Comparison of ENCODE assay signal across 8 cellular contexts in genomic region chr22:31970490-31971444, GRCh38. TPM values are rescaled to one million over a fixed set of nuclear protein-coding genes. Genes with fewer than 3 reads are reported as not detected.
DNase-seq lines count a peak whose midpoint lies in the region; ATAC-seq and TF ChIP-seq lines count a peak whose summit lies in the region.

No MANE protein-coding gene starts in this region.

- no peaks in the 10 kb centered on the region for H3K27me3 ChIP-seq in endodermal cell (ENCODE audit: control insufficient read depth, insufficient read depth, low read length, poor library complexity, severe bottlenecking)

- in situ Hi-C loops in GM13977 (cut with MboI; ENCODE audit: low pct_unique_long_range_greater_than_20kb, low sequenced_read_pairs, unreplicated experiment), result no loop called here

- peak overlapping the region; percentile 68 for H3K9ac ChIP-seq in endodermal cell (ENCODE audit: extremely low read depth, low read length, poor library complexity, severe bottlenecking)

- no peaks in the 10 kb centered on the region for H3K36me3 Mint-ChIP-seq in endodermal cell (ENCODE audit: low read depth)
- H3K36me3 Mint-ChIP-seq in mesothelial cell of epicardium, result no peaks in the 10 kb centered on the region

- H3K4me1 ChIP-seq in endodermal cell (ENCODE audit: control insufficient read depth, insufficient read depth, low read length), result no peaks in the 10 kb centered on the region

- peak overlapping the region; percentile 91 for H3K4me3 ChIP-seq in endodermal cell (ENCODE audit: low read length)

- DNase-seq in GM13977 (ENCODE audit: low spot score), result peak; percentile 90
- DNase-seq in NOMO-1 treated with DMSO at 0.1 percent for 48 hours (lab: John Stamatoyannopoulos, UW; ENCODE audit: unreplicated experiment), result peak; percentile 56
- peak; percentile 47 for DNase-seq in activated CD8-positive, alpha-beta memory T cell treated with anti-CD3 and anti-CD28 coated beads, Interleukin-2, amount 50 U/mL, for 24 hours (ENCODE audit: extremely low read depth)
- peak; percentile 99 for DNase-seq in endodermal cell
- peak; percentile 85 to 98 for DNase-seq in mesothelial cell of epicardium (ENCODE audit: low spot score in 2 of 2, unreplicated experiment in 2 of 2)
- peak; percentile 62 to 63 for DNase-seq in stimulated activated CD8-positive, alpha-beta memory T cell treated with anti-CD3 and anti-CD28 coated beads, Interleukin-15, amount 100 ng/mL, for 4 hours (ENCODE audit: low read depth in 2 of 2)

- H3K9me3 Mint-ChIP-seq in endodermal cell (no peaks in the 10 kb centered on the region), mesothelial cell of epicardium (no peaks in the 10 kb centered on the region)

- H3K4me1 Mint-ChIP-seq in endodermal cell, result no peaks in the 10 kb centered on the region
- H3K4me1 Mint-ChIP-seq in mesothelial cell of epicardium, result peaks cover 6% of the 10 kb centered on the region

- peak overlapping the region; percentile 33; the same call in 1 of the 2 replicates for H3K27ac ChIP-seq in 22Rv1
- no peak overlapping the region for H3K27ac ChIP-seq in endodermal cell (ENCODE audit: low read depth, low read length)

- TF ChIP-seq CTCF in 22Rv1 (IDR thresholded peaks at IDR 0.05) (peak; percentile 98), GM13977 (IDR thresholded peaks at IDR 0.05; ENCODE audit: extremely low read depth, insufficient read depth, missing control alignments) (peak; percentile 98), endodermal cell (conservative IDR thresholded peaks at IDR 0.05) (peak; percentile 94), mesothelial cell of epicardium (IDR thresholded peaks at IDR 0.05; ENCODE audit: unreplicated experiment) (peak; percentile 92)

- no peaks in the 10 kb centered on the region for H3K36me3 ChIP-seq in endodermal cell (ENCODE audit: control insufficient read depth, insufficient read depth, low read length)

- peak; percentile 48 for ATAC-seq in HG03565 (IDR thresholded peaks at IDR 0.05; ENCODE audit: unreplicated experiment)

- 29 to 42% methylated on average over 35 to 55 of the region's 55 CpGs for WGBS in endodermal cell (ENCODE audit: insufficient coverage in 1 of 2, insufficient read length in 1 of 2), 2 experiments

- H3K27ac Mint-ChIP-seq in endodermal cell (peak overlapping the region; percentile 87), mesothelial cell of epicardium (peak overlapping the region; percentile 71)

- no peaks in the 10 kb centered on the region for H3K9me3 ChIP-seq in endodermal cell (ENCODE audit: control insufficient read depth, low read length)

- peak overlapping the region; percentile 69 for H3K4me3 Mint-ChIP-seq in endodermal cell
- peak overlapping the region; percentile 78 for H3K4me3 Mint-ChIP-seq in mesothelial cell of epicardium

- peaks cover 8% of the 10 kb centered on the region for H3K27me3 Mint-ChIP-seq in endodermal cell (ENCODE audit: insufficient read depth)
- H3K27me3 Mint-ChIP-seq in mesothelial cell of epicardium (ENCODE audit: low read depth), result peaks cover 5% of the 10 kb centered on the region

RNA-seq across cellular contexts. Expression of gene YWHAH, which starts 26.4 kb away (rescaled TPM):
- total RNA-seq in endodermal cell (100 to 1,000 TPM; 162 to 193 TPM), mesothelial cell of epicardium (57.8 to 65.6 TPM (median 64.4 TPM) in 3 replicates)
- polyA plus RNA-seq in endodermal cell (2013, experiment 1 of 2), result 178 TPM
- 174 TPM for polyA plus RNA-seq in endodermal cell (2013, experiment 2 of 2)

Comparison
In these comparisons a context has a peak if more than half of its experiments do, and no peak if none do; other contexts are left out.
1. DNase-seq: peak in every context shown above with its lines; median percentile 99 in endodermal cell; 92 in mesothelial cell of epicardium; 90 in GM13977; 62 in stimulated activated CD8-positive, alpha-beta memory T cell treated with anti-CD3 and anti-CD28 coated beads, Interleukin-15, amount 100 ng/mL, for 4 hours; 56 in NOMO-1 treated with DMSO at 0.1 percent for 48 hours; 47 in activated CD8-positive, alpha-beta memory T cell treated with anti-CD3 and anti-CD28 coated beads, Interleukin-2, amount 50 U/mL, for 24 hours.